ENCODE assay signal across 8 cellular contexts in genomic region chr9:128688501-128689292, GRCh38. TPM values are rescaled to one million over a fixed set of nuclear protein-coding genes. Genes with fewer than 3 reads are reported as not detected.
DNase-seq lines count a peak whose midpoint lies in the region; ATAC-seq and TF ChIP-seq lines count a peak whose summit lies in the region.

A gene with protein sequence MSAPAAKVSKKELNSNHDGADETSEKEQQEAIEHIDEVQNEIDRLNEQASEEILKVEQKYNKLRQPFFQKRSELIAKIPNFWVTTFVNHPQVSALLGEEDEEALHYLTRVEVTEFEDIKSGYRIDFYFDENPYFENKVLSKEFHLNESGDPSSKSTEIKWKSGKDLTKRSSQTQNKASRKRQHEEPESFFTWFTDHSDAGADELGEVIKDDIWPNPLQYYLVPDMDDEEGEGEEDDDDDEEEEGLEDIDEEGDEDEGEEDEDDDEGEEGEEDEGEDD (plus strand): TSS chr9:128689222. CDS start chr9:128689583, 361 bp downstream.

- no peaks in the 10 kb centered on the region for H3F3A ChIP-seq in Loucy (ENCODE audit: low read depth)

- H3K4me3 ChIP-seq in DND-41 (ENCODE audit: low read depth in 1 of 2, low read length in 2 of 2) (peak within 1 kb of the TSS; percentile 79 to 88; a peak in 3 of 4 replicates), Loucy (ENCODE audit: low read length, poor library complexity, severe bottlenecking) (peak within 1 kb of the TSS; percentile 95), fibroblast of pulmonary artery (replicated peaks; ENCODE audit: low read depth, low read length) (peak within 1 kb of the TSS; percentile 93)

- H3K36me3 ChIP-seq in DND-41 (ENCODE audit: insufficient read depth, low read length): peaks cover 37% of the 10 kb centered on the region
- peaks cover 26% of the 10 kb centered on the region for H3K36me3 ChIP-seq in Loucy (ENCODE audit: insufficient read depth, low read length)

- H3K27ac Mint-ChIP-seq in nephron: peak within 1 kb of the TSS; percentile 93 to 97 (median 94)
- peak within 1 kb of the TSS; percentile 95 for H3K27ac Mint-ChIP-seq in stimulated activated naive CD8-positive, alpha-beta T cell treated with anti-CD3 and anti-CD28 coated beads, Interleukin-15, Interleukin-2, amounts not matched to agents 100 ng/mL and 50 ng/mL, for 24 hours

- DNase-seq in DND-41 (peak; percentile 93), H4 (ENCODE audit: low spot score) (peak; percentile 89), SHP77 (lab: John Stamatoyannopoulos, UW) (peak; percentile 78 to 93), fibroblast of pulmonary artery (ENCODE audit: low read depth) (peak; percentile 94)
- peak; percentile 92 for DNase-seq in activated effector memory CD4-positive, alpha-beta T cell treated with Interleukin-2 at 50 U/mL for 16 hours

- H3K4me3 Mint-ChIP-seq in nephron: peak within 1 kb of the TSS; percentile 87 to 98 (median 89)
- peak within 1 kb of the TSS; percentile 86 for H3K4me3 Mint-ChIP-seq in stimulated activated naive CD8-positive, alpha-beta T cell treated with anti-CD3 and anti-CD28 coated beads, Interleukin-15, Interleukin-2, amounts not matched to agents 100 ng/mL and 50 ng/mL, for 24 hours

- H3K79me2 ChIP-seq in DND-41 (ENCODE audit: insufficient read depth, low read length): peaks cover 52% of the 10 kb centered on the region
- H3K79me2 ChIP-seq in Loucy (ENCODE audit: insufficient read depth, low read length): peaks cover 71% of the 10 kb centered on the region

- no peaks in the 10 kb centered on the region for H3K9me2 ChIP-seq in Loucy (replicated peaks; ENCODE audit: low read depth, low read length)

- H3K4me2 ChIP-seq in DND-41 (ENCODE audit: insufficient read depth, low read length) (peak within 1 kb of the TSS; percentile 82), Loucy (ENCODE audit: low read depth, low read length, poor library complexity, severe bottlenecking) (peak within 1 kb of the TSS; percentile 95)

- peak; percentile 80 for ATAC-seq in DND-41 (ENCODE audit: insufficient read depth, low read depth)

- TF ChIP-seq CTCF in DND-41 (IDR thresholded peaks at IDR 0.05; ENCODE audit: borderline replicate concordance, extremely low read depth, low read length, poor library complexity, severe bottlenecking) (no peak), Loucy (conservative IDR thresholded peaks at IDR 0.05; ENCODE audit: low read length) (no peak), fibroblast of pulmonary artery (IDR thresholded peaks at IDR 0.05; ENCODE audit: low read length, missing control alignments) (no peak), nephron (IDR thresholded peaks at IDR 0.05; ENCODE audit: unreplicated experiment in 3 of 3) (no peak)

- peaks cover 66% of the 10 kb centered on the region for H3K4me1 ChIP-seq in DND-41 (ENCODE audit: insufficient read depth, low read length)
- peaks cover 57% of the 10 kb centered on the region for H3K4me1 ChIP-seq in Loucy (ENCODE audit: insufficient read depth, low read length, poor library complexity, severe bottlenecking)

- H3K36me3 Mint-ChIP-seq in nephron (ENCODE audit: low read depth): peaks cover 25% of the 10 kb centered on the region
- peaks cover 48% of the 10 kb centered on the region for H3K36me3 Mint-ChIP-seq in stimulated activated naive CD8-positive, alpha-beta T cell treated with anti-CD3 and anti-CD28 coated beads, Interleukin-15, Interleukin-2, amounts not matched to agents 100 ng/mL and 50 ng/mL, for 24 hours (ENCODE audit: low read depth)

- H3K9me3 Mint-ChIP-seq in nephron: no peaks in the 10 kb centered on the region
- H3K9me3 Mint-ChIP-seq in stimulated activated naive CD8-positive, alpha-beta T cell treated with anti-CD3 and anti-CD28 coated beads, Interleukin-15, Interleukin-2, amounts not matched to agents 100 ng/mL and 50 ng/mL, for 24 hours: no peaks in the 10 kb centered on the region

- H4K20me1 ChIP-seq in DND-41 (ENCODE audit: insufficient read depth, low read length) (peaks cover 27% of the 10 kb centered on the region), Loucy (ENCODE audit: insufficient read depth, low read length, poor library complexity, severe bottlenecking) (peaks cover 36% of the 10 kb centered on the region)

- H3K27me3 Mint-ChIP-seq in nephron (ENCODE audit: low read depth): no peaks in the 10 kb centered on the region
- H3K27me3 Mint-ChIP-seq in stimulated activated naive CD8-positive, alpha-beta T cell treated with anti-CD3 and anti-CD28 coated beads, Interleukin-15, Interleukin-2, amounts not matched to agents 100 ng/mL and 50 ng/mL, for 24 hours: no peaks in the 10 kb centered on the region

- H2AFZ ChIP-seq in DND-41 (ENCODE audit: low read depth, low read length) (peak within 1 kb of the TSS; percentile 76), Loucy (ENCODE audit: low read length) (peak within 1 kb of the TSS; percentile 91)

- H3K27ac ChIP-seq in DND-41 (ENCODE audit: low read length): peak within 1 kb of the TSS; percentile 90

- peaks cover 47% of the 10 kb centered on the region for H3K4me1 Mint-ChIP-seq in nephron
- peaks cover 65% of the 10 kb centered on the region for H3K4me1 Mint-ChIP-seq in stimulated activated naive CD8-positive, alpha-beta T cell treated with anti-CD3 and anti-CD28 coated beads, Interleukin-15, Interleukin-2, amounts not matched to agents 100 ng/mL and 50 ng/mL, for 24 hours (ENCODE audit: low read depth)

- no peaks in the 10 kb centered on the region for H3K27me3 ChIP-seq in DND-41 (ENCODE audit: insufficient read depth, low read length, poor library complexity)
- no peaks in the 10 kb centered on the region for H3K27me3 ChIP-seq in Loucy (ENCODE audit: insufficient read depth, low read length, poor library complexity, severe bottlenecking)

- H3K9ac ChIP-seq in DND-41 (ENCODE audit: low read depth, low read length) (peak within 1 kb of the TSS; percentile 84), Loucy (ENCODE audit: low read depth, low read length, poor library complexity, severe bottlenecking) (peak within 1 kb of the TSS; percentile 96)

- H3K9me3 ChIP-seq in DND-41 (ENCODE audit: insufficient read depth, low read length, severe bottlenecking) (no peaks in the 10 kb centered on the region), Loucy (ENCODE audit: insufficient read depth, low read depth, low read length) (no peaks in the 10 kb centered on the region)

RNA-seq across cellular contexts. Expression of the gene that starts here (rescaled TPM):
- 568 and 655 TPM in 2 replicates for total RNA-seq in H4 (2014; rRNA removed; shearing (Covaris generic))

Comparison
In these comparisons a context has a peak if more than half of its experiments do, and no peak if none do; other contexts are left out.
1. Peak in every context shown above with its lines: DNase-seq, ATAC-seq, H3K4me3 ChIP-seq and H3K27ac ChIP-seq.